ENCODE assay signal across 8 cellular contexts in the genomic region with DNA sequence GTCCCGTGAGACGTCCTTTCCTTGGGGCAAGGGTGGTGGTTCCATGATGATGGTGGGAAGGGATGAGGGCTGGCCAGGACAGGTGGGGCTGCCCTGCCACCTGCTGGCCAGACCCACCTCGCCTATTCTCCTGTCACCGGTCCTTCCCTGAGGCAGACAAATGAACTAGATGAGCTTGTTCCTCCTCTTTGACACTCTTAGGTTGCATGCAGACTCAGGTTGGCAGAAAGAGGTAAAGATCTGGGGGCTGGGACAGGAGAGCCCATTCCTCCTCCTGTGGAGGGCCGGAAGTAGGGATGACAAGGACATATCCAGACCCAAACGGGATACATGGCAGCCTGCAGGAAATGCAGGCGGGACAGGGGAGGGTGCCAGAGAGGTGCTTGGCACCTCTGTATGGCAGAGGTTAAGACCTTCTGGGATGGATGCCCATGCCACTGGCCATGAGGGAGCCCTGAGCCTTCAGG. TPM values are rescaled to one million over a fixed set of nuclear protein-coding genes. Genes with fewer than 3 reads are reported as not detected.
DNase-seq lines count a peak whose midpoint lies in the region; ATAC-seq, FAIRE-seq and TF ChIP-seq lines count a peak whose summit lies in the region.

No MANE protein-coding gene starts in this region.

- peak; percentile 99 for TF ChIP-seq CTCF in OCI-LY3 (IDR thresholded peaks at IDR 0.05; ENCODE audit: low read depth, low read length)

- no peaks in the 10 kb centered on the region for H3K36me3 Mint-ChIP-seq in activated T-helper 17 cell treated with anti-CD3 and anti-CD28 coated beads, Interleukin-2, amount 50 U/mL, for 72 hours (ENCODE audit: low read depth)

- no peak overlapping the region for H3K4me3 Mint-ChIP-seq in activated T-helper 17 cell treated with anti-CD3 and anti-CD28 coated beads, Interleukin-2, amount 50 U/mL, for 72 hours

- H3K27ac ChIP-seq in OCI-LY3 (ENCODE audit: low read length) = no peak overlapping the region
- no peak overlapping the region for H3K27ac ChIP-seq in small intestine (ENCODE audit: low read depth in 1 of 2, low read length in 1 of 2)

- H3K9me3 ChIP-seq in OCI-LY3 (ENCODE audit: insufficient read depth, low read length) (no peaks in the 10 kb centered on the region), small intestine (ENCODE audit: control insufficient read depth, low read depth) (no peaks in the 10 kb centered on the region)

- in situ Hi-C loops in ACHN (cut with HindIII; ENCODE audit: low pct_ligation_motif_present, low pct_unique_long_range_greater_than_20kb, low sequenced_read_pairs) = no loop called here

- H3K4me1 ChIP-seq in OCI-LY3 (ENCODE audit: low read length) = peaks cover 9% of the 10 kb centered on the region; the same call in 1 of the 2 replicates
- H3K4me1 ChIP-seq in small intestine (ENCODE audit: control insufficient read depth in 2 of 2, insufficient read depth in 1 of 2, low read depth in 1 of 2, low read length in 1 of 2) = no peaks in the 10 kb centered on the region

- no peaks in the 10 kb centered on the region for H3K27me3 Mint-ChIP-seq in activated T-helper 17 cell treated with anti-CD3 and anti-CD28 coated beads, Interleukin-2, amount 50 U/mL, for 72 hours

- H3K79me2 ChIP-seq in OCI-LY3 (ENCODE audit: low read length) = no peaks in the 10 kb centered on the region

- peak overlapping the region; percentile 7 for H3K27ac Mint-ChIP-seq in activated T-helper 17 cell treated with anti-CD3 and anti-CD28 coated beads, Interleukin-2, amount 50 U/mL, for 72 hours

- DNase-seq in ACHN (peak; percentile 16), GM12891 (ENCODE audit: insufficient read length, low spot score) (peak; percentile 79), Right ventricle myocardium superior (no peak), small intestine (peak; percentile 67), inferior parietal cortex (ENCODE audit: extremely low spot score) (no peak)

- ATAC-seq in activated T-helper 17 cell treated with anti-CD3 and anti-CD28 coated beads, Interleukin-2, amount 50 U/mL, for 72 hours (replicated peaks) = peak; percentile 82
- ATAC-seq in Right ventricle myocardium superior (ENCODE audit: poor library complexity) (peak; percentile 79), GM19351 (IDR thresholded peaks at IDR 0.05; ENCODE audit: unreplicated experiment) (no peak)

- intact Hi-C loops in Right ventricle myocardium superior (cut with DNase I) = loop anchor here (5.0 kb wide), 1 partner anchor 83 kb away; no protein-coding TSS in a partner anchor

- no peak for TF ChIP-seq POLR2A in GM12891 (IDR thresholded peaks at IDR 0.05; ENCODE audit: low read depth, low read length)

- no peak overlapping the region for H3K9ac ChIP-seq in OCI-LY3 (ENCODE audit: low read length)

- peak overlapping the region; percentile 50 for H2AFZ ChIP-seq in OCI-LY3 (ENCODE audit: low read depth, low read length)

- FAIRE-seq in GM12891 (lab: Jason Lieb, UNC) = peak; percentile 98
- FAIRE-seq in small intestine (lab: Jason Lieb, UNC) = no peak

- WGBS in small intestine, 3 donors = 19 to 28% (median 25%) methylated on average over 7 of the region's 7 CpGs

- H3K36me3 ChIP-seq in OCI-LY3 (replicated peaks; ENCODE audit: low read depth, low read length) (no peaks in the 10 kb centered on the region), small intestine (ENCODE audit: control insufficient read depth in 2 of 2, insufficient read depth in 2 of 2, low read length in 2 of 2) (no peaks in the 10 kb centered on the region)

- no peaks in the 10 kb centered on the region for H3K4me1 Mint-ChIP-seq in activated T-helper 17 cell treated with anti-CD3 and anti-CD28 coated beads, Interleukin-2, amount 50 U/mL, for 72 hours

- no peaks in the 10 kb centered on the region for H3K9me3 Mint-ChIP-seq in activated T-helper 17 cell treated with anti-CD3 and anti-CD28 coated beads, Interleukin-2, amount 50 U/mL, for 72 hours

- peak overlapping the region; percentile 23; the same call in 1 of the 2 replicates for H3K4me2 ChIP-seq in OCI-LY3 (ENCODE audit: low read length)

- H3K4me3 ChIP-seq in OCI-LY3 (ENCODE audit: low read length) = no peak overlapping the region
- H3K4me3 ChIP-seq in small intestine (ENCODE audit: low read depth in 1 of 2, low read length in 2 of 2) = no peak overlapping the region

- H3K27me3 ChIP-seq in OCI-LY3 (ENCODE audit: low read depth, low read length) (no peaks in the 10 kb centered on the region), small intestine (ENCODE audit: control insufficient read depth in 2 of 2, insufficient read depth in 2 of 2, low read length in 2 of 2) (no peaks in the 10 kb centered on the region)

- no peaks in the 10 kb centered on the region for H4K20me1 ChIP-seq in OCI-LY3 (ENCODE audit: insufficient read depth, low read length)

TF ChIP-seq in GM12891, 5 proteins besides CTCF, POLR2A, EP300 and RAD21:
- no peak for TF ChIP-seq SPI1 (IDR thresholded peaks at IDR 0.05; ENCODE audit: low read depth, low read length)
- peak; percentile 46; the same call in 1 of the 2 replicates for TF ChIP-seq POU2F2 (IDR thresholded peaks at IDR 0.05; ENCODE audit: low read depth, low read length)

RNA-seq across cellular contexts. Expression of gene ACSBG1, which starts 38.6 kb away (rescaled TPM):
- 0.04 TPM for polyA plus RNA-seq in GM12891 (2012; ENCODE audit: low read depth, missing spikeins)
- total RNA-seq in activated T-helper 17 cell treated with anti-CD3 and anti-CD28 coated beads, Interleukin-2, amount 50 U/mL, for 72 hours = not detected
- total RNA-seq in Right ventricle myocardium superior = 0.38 TPM
- polyA plus RNA-seq in small intestine = under 1 TPM; 0.54 to 0.67 (median 0.55) TPM

RNA-seq across cellular contexts. Expression of gene IDH3A, which starts 46.6 kb away (rescaled TPM):
- 144 TPM for polyA plus RNA-seq in GM12891 (2012; ENCODE audit: low read depth, missing spikeins)
- total RNA-seq in activated T-helper 17 cell treated with anti-CD3 and anti-CD28 coated beads, Interleukin-2, amount 50 U/mL, for 72 hours = 100 to 1,000 TPM in 1 of 2 donors, 10 to 100 TPM in 1; 61.9 to 176 TPM
- 448 TPM for total RNA-seq in Right ventricle myocardium superior
- 10 to 100 TPM; 90.6 to 97.5 (median 95.0) TPM for polyA plus RNA-seq in small intestine

Comparison
In these comparisons a context has a peak if more than half of its experiments do, and no peak if none do; other contexts are left out.
1. DNase-seq: peak in ACHN (single experiment), GM12891 (single experiment) and small intestine (single experiment); none in Right ventricle myocardium superior (single experiment) and inferior parietal cortex (single experiment).